In the genomic region with DNA sequence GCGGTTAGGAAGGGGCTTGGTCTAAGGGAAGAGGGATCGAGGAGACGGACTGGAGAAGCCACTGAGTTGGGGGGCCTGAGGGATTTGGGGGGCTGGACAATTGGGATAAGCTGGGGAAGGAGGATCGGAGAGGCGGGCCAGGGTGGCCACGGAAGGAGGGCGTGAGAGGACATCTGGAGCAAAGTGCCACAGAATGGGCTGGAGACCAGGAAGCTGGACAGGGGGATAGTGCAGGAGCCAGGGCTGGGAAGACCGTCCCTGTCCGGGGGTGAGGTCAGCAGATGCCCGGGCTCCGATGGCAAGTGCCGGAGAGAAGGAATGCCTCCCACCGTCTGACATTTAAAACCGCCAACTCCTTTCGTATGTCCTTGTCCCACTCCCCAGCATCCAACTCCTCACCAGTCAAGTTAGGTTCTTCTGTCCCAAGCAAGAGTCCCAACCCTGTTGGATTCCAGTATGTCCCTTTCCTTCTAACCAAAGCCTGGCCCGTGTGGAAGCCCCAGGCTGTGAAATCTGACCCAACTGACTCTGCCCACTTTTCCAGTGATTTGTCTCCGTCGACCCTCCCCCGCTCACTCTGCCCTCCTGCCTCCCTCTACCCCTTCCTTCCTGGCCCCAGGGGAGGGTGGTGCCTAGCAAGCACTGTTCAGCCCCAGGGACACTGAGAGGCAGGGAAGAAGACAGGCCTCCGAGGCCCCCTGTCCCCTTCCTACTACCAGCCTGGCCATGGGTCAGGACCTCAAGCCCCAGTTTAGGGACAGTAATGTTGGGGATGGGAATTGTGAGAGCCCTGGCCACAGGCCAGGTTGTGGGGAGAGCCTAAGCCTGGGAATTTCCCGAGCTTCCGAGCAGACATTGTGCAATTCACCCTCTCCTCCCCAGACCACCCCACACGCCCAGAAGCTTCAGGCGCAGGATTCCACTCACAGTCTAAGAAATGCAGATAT, we compare ENCODE assay signal across 8 cellular contexts. TPM values are rescaled to one million over a fixed set of nuclear protein-coding genes. Genes with fewer than 3 reads are reported as not detected.
DNase-seq lines count a peak whose midpoint lies in the region; ATAC-seq and TF ChIP-seq lines count a peak whose summit lies in the region.

No MANE protein-coding gene starts in this region.

- DNase-seq in COLO829 (ENCODE audit: low spot score): peak; percentile 24
- DNase-seq in IMR-90: peak; percentile 60
- DNase-seq in activated CD4-positive, alpha-beta memory T cell treated with anti-CD3 and anti-CD28 coated beads, Interleukin-2, amount 10 ng/mL, durations not matched to agents 7 days and 5 days: no peak
- DNase-seq in glutamatergic neuron: peak; percentile 39
- DNase-seq in effector CD4-positive, alpha-beta T cell: no peak
- DNase-seq in NOMO-1 (lab: John Stamatoyannopoulos, UW; ENCODE audit: unreplicated experiment in 2 of 2): no peak

- H2AFZ ChIP-seq in IMR-90 (replicated peaks; ENCODE audit: low read length, poor library complexity) (peak overlapping the region; percentile 89), parathyroid adenoma (peak overlapping the region; percentile 87)

- no TSS peak for BruUV-seq in IMR-90 (replicated peaks; lab: Mats Ljungman, UMichigan)

- H2BK20ac ChIP-seq in IMR-90 (ENCODE audit: low read depth, low read length): no peak overlapping the region; the same call in 1 of the 2 replicates

- H3K23ac ChIP-seq in IMR-90 (ENCODE audit: low read depth, low read length): peak overlapping the region; percentile 66

- ATAC-seq in IMR-90 (ENCODE audit: low read depth) (peak; percentile 26), GM21619 (IDR thresholded peaks at IDR 0.05; ENCODE audit: unreplicated experiment) (no peak)

- H3K9ac ChIP-seq in IMR-90 (ENCODE audit: low read depth, low read length) (peak overlapping the region; percentile 72), parathyroid adenoma (no peak overlapping the region)

- peak overlapping the region; percentile 64 for H3K14ac ChIP-seq in IMR-90 (replicated peaks; ENCODE audit: low read depth, low read length)

- no peak for TF ChIP-seq RAD21 in IMR-90 (IDR thresholded peaks at IDR 0.05; ENCODE audit: low read length)

- peak overlapping the region; percentile 57 for H3K27ac ChIP-seq in IMR-90 (ENCODE audit: insufficient read depth, low read length)
- peak overlapping the region; percentile 88 for H3K27ac ChIP-seq in parathyroid adenoma

- peaks cover 4% of the 10 kb centered on the region for H3K9me1 ChIP-seq in IMR-90 (ENCODE audit: insufficient read depth, low read length)

- peaks cover 9% of the 10 kb centered on the region for H3K4me1 Mint-ChIP-seq in activated CD4-positive, alpha-beta memory T cell treated with anti-CD3 and anti-CD28 coated beads, Interleukin-2, amount 10 ng/mL, durations not matched to agents 7 days and 5 days
- peaks cover 44% of the 10 kb centered on the region for H3K4me1 Mint-ChIP-seq in glutamatergic neuron (ENCODE audit: low read depth, unreplicated experiment)

- intact Hi-C loops in IMR-90 (cut with micrococcal nuclease): loop anchor here (2.0 kb wide), 1 partner anchor 19 kb away; no protein-coding TSS in a partner anchor

- H2AK5ac ChIP-seq in IMR-90 (ENCODE audit: low read depth, low read length): peak overlapping the region; percentile 54

- peak overlapping the region; percentile 59 to 66; a peak in 3 of 4 replicates for H4K8ac ChIP-seq in IMR-90 (ENCODE audit: low read depth in 2 of 2, low read length in 2 of 2)

- no peak overlapping the region for H3K56ac ChIP-seq in IMR-90 (ENCODE audit: extremely low read depth, insufficient read depth, low read length)

- H2BK5ac ChIP-seq in IMR-90 (ENCODE audit: low read depth, low read length, poor library complexity, severe bottlenecking): peak overlapping the region; percentile 30

- H3K27me3 Mint-ChIP-seq in activated CD4-positive, alpha-beta memory T cell treated with anti-CD3 and anti-CD28 coated beads, Interleukin-2, amount 10 ng/mL, durations not matched to agents 7 days and 5 days: peaks cover 26% of the 10 kb centered on the region
- peaks cover 13% of the 10 kb centered on the region for H3K27me3 Mint-ChIP-seq in glutamatergic neuron (ENCODE audit: unreplicated experiment)

- dilution Hi-C loops in IMR-90 (cut with HindIII; ENCODE audit: low sequenced_read_pairs, unreplicated experiment): no loop called here

- H2BK15ac ChIP-seq in IMR-90 (ENCODE audit: low read depth, low read length): peak overlapping the region; percentile 47; the same call in 1 of the 3 replicates

- H3K79me1 ChIP-seq in IMR-90 (ENCODE audit: low read depth in 1 of 2, low read length in 2 of 2): no peaks in the 10 kb centered on the region

- peak overlapping the region; percentile 95 for H2AK9ac ChIP-seq in IMR-90 (replicated peaks; ENCODE audit: low read depth, low read length, poor library complexity)

- H4K5ac ChIP-seq in IMR-90 (ENCODE audit: low read depth, low read length): peak overlapping the region; percentile 80

- H3K4me1 ChIP-seq in IMR-90 (ENCODE audit: control insufficient read depth, insufficient read depth, low read length) (peaks cover 10% of the 10 kb centered on the region), parathyroid adenoma (peaks cover 15% of the 10 kb centered on the region)

- H3K36me3 Mint-ChIP-seq in activated CD4-positive, alpha-beta memory T cell treated with anti-CD3 and anti-CD28 coated beads, Interleukin-2, amount 10 ng/mL, durations not matched to agents 7 days and 5 days (ENCODE audit: low read depth): no peaks in the 10 kb centered on the region
- H3K36me3 Mint-ChIP-seq in glutamatergic neuron (ENCODE audit: unreplicated experiment): no peaks in the 10 kb centered on the region

- TF ChIP-seq CTCF in IMR-90 (conservative IDR thresholded peaks at IDR 0.05; ENCODE audit: low read depth, low read length): no peak
- no peak for TF ChIP-seq CTCF in glutamatergic neuron (IDR thresholded peaks at IDR 0.05; ENCODE audit: partially characterized antibody, unreplicated experiment)
- no peak for TF ChIP-seq CTCF in parathyroid adenoma (IDR thresholded peaks at IDR 0.05)

- no peaks in the 10 kb centered on the region for H3K9me3 Mint-ChIP-seq in activated CD4-positive, alpha-beta memory T cell treated with anti-CD3 and anti-CD28 coated beads, Interleukin-2, amount 10 ng/mL, durations not matched to agents 7 days and 5 days
- H3K9me3 Mint-ChIP-seq in glutamatergic neuron (ENCODE audit: unreplicated experiment): peaks cover 8% of the 10 kb centered on the region

- H3K4me2 ChIP-seq in IMR-90 (ENCODE audit: low read depth, low read length) (peak overlapping the region; percentile 94), parathyroid adenoma (ENCODE audit: low read length) (peak overlapping the region; percentile 85)

- peak overlapping the region; percentile 63 for H3K4me3 Mint-ChIP-seq in activated CD4-positive, alpha-beta memory T cell treated with anti-CD3 and anti-CD28 coated beads, Interleukin-2, amount 10 ng/mL, durations not matched to agents 7 days and 5 days
- peak overlapping the region; percentile 98 for H3K4me3 Mint-ChIP-seq in glutamatergic neuron (ENCODE audit: unreplicated experiment)

- peak overlapping the region; percentile 57 for H3K18ac ChIP-seq in IMR-90 (ENCODE audit: low read depth, low read length)

- H3K9me3 ChIP-seq in IMR-90 (ENCODE audit: control insufficient read depth, insufficient read depth, low read length): no peaks in the 10 kb centered on the region
- H3K9me3 ChIP-seq in parathyroid adenoma (ENCODE audit: control insufficient read depth, low read length): no peaks in the 10 kb centered on the region

- in situ Hi-C loops in IMR-90 (cut with MboI; ENCODE audit: low sequenced_read_pairs): no loop called here

- H4K20me1 ChIP-seq in IMR-90 (ENCODE audit: insufficient read depth, low read length): no peaks in the 10 kb centered on the region

- 0% methylated on average over 3 of the region's 24 CpGs; no CpG with 5 or more reads in 1 of the 2 experiments for WGBS in IMR-90 (ENCODE audit: extremely low coverage in 2 of 2, insufficient read length in 1 of 2), 2 experiments

- no peak for TF ChIP-seq POLR2A in IMR-90 (IDR thresholded peaks at IDR 0.05; ENCODE audit: low read depth, low read length)

- POLR2A ChIA-PET in IMR-90 (lab: Charles Lee; ENCODE audit: unreplicated experiment): no interaction called here
- POLR2A ChIA-PET in activated CD4-positive, alpha-beta memory T cell treated with anti-CD3 and anti-CD28 coated beads, Interleukin-2, amount 10 ng/mL, durations not matched to agents 7 days and 5 days (lab: Charles Lee): interaction anchor here (1.2 to 2.0 kb wide), 3 partner anchors 33 to 73 kb away, joined by 3 to 7 read pairs (median 3); no protein-coding TSS in a partner anchor

- H3K36me3 ChIP-seq in IMR-90 (ENCODE audit: control insufficient read depth, insufficient read depth, low read length) (no peaks in the 10 kb centered on the region), parathyroid adenoma (ENCODE audit: control insufficient read depth, insufficient read depth, low read length) (no peaks in the 10 kb centered on the region)

- H4K91ac ChIP-seq in IMR-90 (ENCODE audit: insufficient read depth, low read depth, low read length): peak overlapping the region; percentile 78; the same call in 1 of the 2 replicates

- H3K79me2 ChIP-seq in parathyroid adenoma: no peaks in the 10 kb centered on the region

- CTCF ChIA-PET in IMR-90 (lab: Yijun Ruan, JAX): interaction anchor here (0.6 kb wide), 1 partner anchor 244 kb away, joined by 3 read pairs; no protein-coding TSS in a partner anchor
- CTCF ChIA-PET in activated CD4-positive, alpha-beta memory T cell treated with anti-CD3 and anti-CD28 coated beads, Interleukin-2, amount 10 ng/mL, durations not matched to agents 7 days and 5 days (lab: Charles Lee): no interaction called here

- peak overlapping the region; percentile 79 for H3K4ac ChIP-seq in IMR-90 (ENCODE audit: low read depth, low read length)

- H2BK120ac ChIP-seq in IMR-90 (ENCODE audit: low read depth, low read length): peak overlapping the region; percentile 33; the same call in 1 of the 2 replicates

- no peak overlapping the region for H3K27ac Mint-ChIP-seq in activated CD4-positive, alpha-beta memory T cell treated with anti-CD3 and anti-CD28 coated beads, Interleukin-2, amount 10 ng/mL, durations not matched to agents 7 days and 5 days
- H3K27ac Mint-ChIP-seq in glutamatergic neuron (ENCODE audit: unreplicated experiment): peak overlapping the region; percentile 76

- peak overlapping the region; percentile 77 for H3K4me3 ChIP-seq in IMR-90 (ENCODE audit: insufficient read depth, low read depth, low read length)
- H3K4me3 ChIP-seq in parathyroid adenoma (ENCODE audit: low read depth, low read length): peak overlapping the region; percentile 56

- H3K27me3 ChIP-seq in IMR-90 (ENCODE audit: control insufficient read depth, insufficient read depth, low read length) (no peaks in the 10 kb centered on the region), parathyroid adenoma (ENCODE audit: control insufficient read depth, insufficient read depth, low read length) (no peaks in the 10 kb centered on the region)

RNA-seq across cellular contexts. Expression of a gene that starts 31.5 kb away (rescaled TPM):
- total RNA-seq in IMR-90 (2012; rRNA removed) (78.6 and 102 TPM in 2 replicates), glutamatergic neuron (ENCODE audit: unreplicated experiment) (1.8 TPM)
- polyA plus RNA-seq in IMR-90 (2012; rRNA removed): 81.2 and 84.6 TPM in 2 replicates
- polyA plus RNA-seq in IMR-90 (2012; cell fraction: cytosol; rRNA removed): 29.3 and 57.5 TPM in 2 replicates
- polyA plus RNA-seq in IMR-90 (2012; cell fraction: nucleus; rRNA removed; ENCODE audit: low replicate concordance): 45.5 and 46.8 TPM in 2 replicates
- total RNA-seq in activated CD4-positive, alpha-beta memory T cell treated with anti-CD3 and anti-CD28 coated beads, Interleukin-2, amount 10 ng/mL, durations not matched to agents 7 days and 5 days: 100 to 1,000 TPM; 105 to 107 TPM

RNA-seq across cellular contexts. Expression of a gene that starts 32.9 kb away (rescaled TPM):
- total RNA-seq in IMR-90 (2012; rRNA removed) (not detected in 2 replicates), glutamatergic neuron (ENCODE audit: unreplicated experiment) (not detected)
- not detected in 2 replicates for polyA plus RNA-seq in IMR-90 (2012; rRNA removed)
- not detected in 2 replicates for polyA plus RNA-seq in IMR-90 (2012; cell fraction: cytosol; rRNA removed)
- polyA plus RNA-seq in IMR-90 (2012; cell fraction: nucleus; rRNA removed; ENCODE audit: low replicate concordance): not detected in 2 replicates
- not detected for total RNA-seq in activated CD4-positive, alpha-beta memory T cell treated with anti-CD3 and anti-CD28 coated beads, Interleukin-2, amount 10 ng/mL, durations not matched to agents 7 days and 5 days

RNA-seq across cellular contexts. Expression of a gene that starts 53.5 kb away (rescaled TPM):
- 19.2 and 22.2 TPM in 2 replicates for total RNA-seq in IMR-90 (2012; rRNA removed)
- polyA plus RNA-seq in IMR-90 (2012; rRNA removed): 68.5 and 70.1 TPM in 2 replicates
- 86.1 and 87.9 TPM in 2 replicates for polyA plus RNA-seq in IMR-90 (2012; cell fraction: cytosol; rRNA removed)
- polyA plus RNA-seq in IMR-90 (2012; cell fraction: nucleus; rRNA removed; ENCODE audit: low replicate concordance): 29.9 and 38.4 TPM in 2 replicates
- 10 to 100 TPM; 30.1 to 31.8 TPM for total RNA-seq in activated CD4-positive, alpha-beta memory T cell treated with anti-CD3 and anti-CD28 coated beads, Interleukin-2, amount 10 ng/mL, durations not matched to agents 7 days and 5 days
- total RNA-seq in glutamatergic neuron (ENCODE audit: unreplicated experiment): 44.2 TPM

RNA-seq across cellular contexts. Expression of a gene that starts 53.9 kb away (rescaled TPM):
- total RNA-seq in IMR-90 (2012; rRNA removed) (112 and 118 TPM in 2 replicates), glutamatergic neuron (ENCODE audit: unreplicated experiment) (64.6 TPM)
- 104 and 108 TPM in 2 replicates for polyA plus RNA-seq in IMR-90 (2012; rRNA removed)
- 132 and 175 TPM in 2 replicates for polyA plus RNA-seq in IMR-90 (2012; cell fraction: cytosol; rRNA removed)
- 140 and 213 TPM in 2 replicates for polyA plus RNA-seq in IMR-90 (2012; cell fraction: nucleus; rRNA removed; ENCODE audit: low replicate concordance)
- total RNA-seq in activated CD4-positive, alpha-beta memory T cell treated with anti-CD3 and anti-CD28 coated beads, Interleukin-2, amount 10 ng/mL, durations not matched to agents 7 days and 5 days: 10 to 100 TPM; 44.2 to 46.8 TPM

RNA-seq across cellular contexts. Expression of a gene that starts 58.3 kb away (rescaled TPM):
- total RNA-seq in IMR-90 (2012; rRNA removed) (under 0.01 TPM in 2 replicates), glutamatergic neuron (ENCODE audit: unreplicated experiment) (not detected)
- 0.03 and 0.07 TPM in 2 replicates for polyA plus RNA-seq in IMR-90 (2012; rRNA removed)
- 0.02 and 0.03 TPM in 2 replicates for polyA plus RNA-seq in IMR-90 (2012; cell fraction: cytosol; rRNA removed)
- 0.06 and 0.07 TPM in 2 replicates for polyA plus RNA-seq in IMR-90 (2012; cell fraction: nucleus; rRNA removed; ENCODE audit: low replicate concordance)
- under 1 TPM; 0.13 to 0.25 TPM for total RNA-seq in activated CD4-positive, alpha-beta memory T cell treated with anti-CD3 and anti-CD28 coated beads, Interleukin-2, amount 10 ng/mL, durations not matched to agents 7 days and 5 days

Comparison
In these comparisons a context has a peak if more than half of its experiments do, and no peak if none do; other contexts are left out.
1. DNase-seq: peak in COLO829 (single experiment), IMR-90 (single experiment) and glutamatergic neuron (single experiment); none in activated CD4-positive, alpha-beta memory T cell treated with anti-CD3 and anti-CD28 coated beads, Interleukin-2, amount 10 ng/mL, durations not matched to agents 7 days and 5 days (single experiment), effector CD4-positive, alpha-beta T cell (single experiment) and NOMO-1 (0 of 2).
2. RNA of a gene that starts 31.5 kb away (total RNA-seq): 105 to 107 TPM in activated CD4-positive, alpha-beta memory T cell treated with anti-CD3 and anti-CD28 coated beads, Interleukin-2, amount 10 ng/mL, durations not matched to agents 7 days and 5 days and 78.6 to 102 TPM in IMR-90; 1.8 TPM in glutamatergic neuron (single experiment); every median in the first group is over 10 times any median in the second.